8 cellular contexts compared by ENCODE assay signal in genomic region chr1:180229483-180230415, GRCh38. TPM values are rescaled to one million over a fixed set of nuclear protein-coding genes. Genes with fewer than 3 reads are reported as not detected.
DNase-seq lines count a peak whose midpoint lies in the region; ATAC-seq, FAIRE-seq and TF ChIP-seq lines count a peak whose summit lies in the region.

LHX4 (plus strand) TSS chr1:180230264; CDS start chr1:180230530, 266 bp downstream.

- no peak within 1 kb of the TSS for H2AK5ac ChIP-seq in mesendoderm (ENCODE audit: low read length)

- TF ChIP-seq RAD21 in Ishikawa (IDR thresholded peaks at IDR 0.05; ENCODE audit: low read depth): no peak

- ATAC-seq in SK-N-SH treated with all-trans-retinoic acid at 6 μM for 48 hours (peak; percentile 7), HG03280 (IDR thresholded peaks at IDR 0.05; ENCODE audit: unreplicated experiment) (no peak)

- H2BK15ac ChIP-seq in mesendoderm (replicated peaks; ENCODE audit: low read depth): no peak within 1 kb of the TSS

- H3K4me2 ChIP-seq in mesendoderm (ENCODE audit: low read length): peak within 1 kb of the TSS; percentile 76

- no peak for TF ChIP-seq CTCF in GM12864 (IDR thresholded peaks at IDR 0.05; ENCODE audit: low read depth, low read length, missing control alignments)

- H3K23ac ChIP-seq in mesendoderm (ENCODE audit: low read length): no peak within 1 kb of the TSS

- H3K27me3 ChIP-seq in mesendoderm (ENCODE audit: insufficient read depth, low read length, poor library complexity): peaks cover 46% of the 10 kb centered on the region

- TF ChIP-seq EP300 in Ishikawa (IDR thresholded peaks at IDR 0.05; ENCODE audit: borderline replicate concordance): no peak

- no peaks in the 10 kb centered on the region for H3K79me1 ChIP-seq in mesendoderm (ENCODE audit: low read length)

- H2BK120ac ChIP-seq in mesendoderm (ENCODE audit: low read depth, low read length): no peak within 1 kb of the TSS

- no peak within 1 kb of the TSS for H3K4ac ChIP-seq in mesendoderm (ENCODE audit: low read depth, low read length)

- H3K36me3 ChIP-seq in mesendoderm (ENCODE audit: control insufficient read depth, insufficient read depth, low read length): no peaks in the 10 kb centered on the region

- H2BK5ac ChIP-seq in mesendoderm (ENCODE audit: low read length): no peak within 1 kb of the TSS

- no CpG with 5 or more reads among the region's 105 CpGs for WGBS in mesendoderm (ENCODE audit: extremely low coverage, insufficient coverage, low lambda C conversion rate)

- DNase-seq in 8988T (peak; percentile 93), GM12864 (ENCODE audit: low read depth) (no peak), ecto neural progenitor cell (ENCODE audit: low spot score) (peak; percentile 85), mesendoderm (peak; percentile 90), urothelium cell line (ENCODE audit: low spot score) (peak; percentile 87)

- H4K5ac ChIP-seq in mesendoderm (ENCODE audit: low read length): no peak within 1 kb of the TSS

- H3K56ac ChIP-seq in mesendoderm (ENCODE audit: low read length): peak within 1 kb of the TSS; percentile 64

- no peak within 1 kb of the TSS for H3K27ac ChIP-seq in mesendoderm (ENCODE audit: low read depth, low read length)

- H4K8ac ChIP-seq in mesendoderm (ENCODE audit: low read depth, low read length): no peak within 1 kb of the TSS

- H3K18ac ChIP-seq in mesendoderm (ENCODE audit: low read length): peak within 1 kb of the TSS; percentile 62

- H3K9ac ChIP-seq in mesendoderm (ENCODE audit: low read length): peak within 1 kb of the TSS; percentile 18

- no peaks in the 10 kb centered on the region for H3K79me2 ChIP-seq in mesendoderm (ENCODE audit: control insufficient read depth, insufficient read depth, low read length)

- no peaks in the 10 kb centered on the region for H3K4me1 ChIP-seq in mesendoderm (ENCODE audit: control insufficient read depth, low read depth, low read length)

- peak within 1 kb of the TSS; percentile 67 for H3K4me3 ChIP-seq in GM12864 (ENCODE audit: low read depth, low read length)
- peak within 1 kb of the TSS; percentile 44 for H3K4me3 ChIP-seq in mesendoderm (ENCODE audit: low read length)

- peak; percentile 56 for FAIRE-seq in urothelium cell line (lab: Jason Lieb, UNC)

TF ChIP-seq in Ishikawa, 13 proteins besides CTCF, POLR2A, EP300 and RAD21:
- TF ChIP-seq EGR1 (IDR thresholded peaks at IDR 0.05) (peak; percentile 73), ZBTB7A (IDR thresholded peaks at IDR 0.05; ENCODE audit: low read depth) (peak; percentile 75), NFIC (IDR thresholded peaks at IDR 0.05) (no peak), FOXM1 (IDR thresholded peaks at IDR 0.05; ENCODE audit: borderline replicate concordance, low read depth) (no peak), TCF12 (IDR thresholded peaks at IDR 0.05; ENCODE audit: low read depth) (0 out of 2 replicates have a peak, but pooled peaks have one; percentile 17), CREB1 (IDR thresholded peaks at IDR 0.05; ENCODE audit: low read depth) (no peak), YY1 (IDR thresholded peaks at IDR 0.05; ENCODE audit: low read depth) (0 out of 2 replicates have a peak, but pooled peaks have one; percentile 25)
- TF ChIP-seq, protein P1, sequence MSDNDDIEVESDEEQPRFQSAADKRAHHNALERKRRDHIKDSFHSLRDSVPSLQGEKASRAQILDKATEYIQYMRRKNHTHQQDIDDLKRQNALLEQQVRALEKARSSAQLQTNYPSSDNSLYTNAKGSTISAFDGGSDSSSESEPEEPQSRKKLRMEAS (IDR thresholded peaks at IDR 0.05): no peak

TF ChIP-seq in SK-N-SH treated with all-trans-retinoic acid at 6 μM for 48 hours, 23 proteins besides CTCF, POLR2A, EP300 and RAD21:
- TF ChIP-seq ZC3H10 (CRISPR knock-in tag; IDR thresholded peaks at IDR 0.05): no peak
- TF ChIP-seq ZNF565 (CRISPR knock-in tag; conservative IDR thresholded peaks at IDR 0.05; ENCODE audit: low read depth): no peak
- TF ChIP-seq ZNF8 (CRISPR knock-in tag; IDR thresholded peaks at IDR 0.05): no peak
- TF ChIP-seq, protein P2, sequence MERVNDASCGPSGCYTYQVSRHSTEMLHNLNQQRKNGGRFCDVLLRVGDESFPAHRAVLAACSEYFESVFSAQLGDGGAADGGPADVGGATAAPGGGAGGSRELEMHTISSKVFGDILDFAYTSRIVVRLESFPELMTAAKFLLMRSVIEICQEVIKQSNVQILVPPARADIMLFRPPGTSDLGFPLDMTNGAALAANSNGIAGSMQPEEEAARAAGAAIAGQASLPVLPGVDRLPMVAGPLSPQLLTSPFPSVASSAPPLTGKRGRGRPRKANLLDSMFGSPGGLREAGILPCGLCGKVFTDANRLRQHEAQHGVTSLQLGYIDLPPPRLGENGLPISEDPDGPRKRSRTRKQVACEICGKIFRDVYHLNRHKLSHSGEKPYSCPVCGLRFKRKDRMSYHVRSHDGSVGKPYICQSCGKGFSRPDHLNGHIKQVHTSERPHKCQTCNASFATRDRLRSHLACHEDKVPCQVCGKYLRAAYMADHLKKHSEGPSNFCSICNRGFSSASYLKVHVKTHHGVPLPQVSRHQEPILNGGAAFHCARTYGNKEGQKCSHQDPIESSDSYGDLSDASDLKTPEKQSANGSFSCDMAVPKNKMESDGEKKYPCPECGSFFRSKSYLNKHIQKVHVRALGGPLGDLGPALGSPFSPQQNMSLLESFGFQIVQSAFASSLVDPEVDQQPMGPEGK (CRISPR knock-in tag; IDR thresholded peaks at IDR 0.05; ENCODE audit: borderline replicate concordance): no peak
- TF ChIP-seq, protein P3, sequence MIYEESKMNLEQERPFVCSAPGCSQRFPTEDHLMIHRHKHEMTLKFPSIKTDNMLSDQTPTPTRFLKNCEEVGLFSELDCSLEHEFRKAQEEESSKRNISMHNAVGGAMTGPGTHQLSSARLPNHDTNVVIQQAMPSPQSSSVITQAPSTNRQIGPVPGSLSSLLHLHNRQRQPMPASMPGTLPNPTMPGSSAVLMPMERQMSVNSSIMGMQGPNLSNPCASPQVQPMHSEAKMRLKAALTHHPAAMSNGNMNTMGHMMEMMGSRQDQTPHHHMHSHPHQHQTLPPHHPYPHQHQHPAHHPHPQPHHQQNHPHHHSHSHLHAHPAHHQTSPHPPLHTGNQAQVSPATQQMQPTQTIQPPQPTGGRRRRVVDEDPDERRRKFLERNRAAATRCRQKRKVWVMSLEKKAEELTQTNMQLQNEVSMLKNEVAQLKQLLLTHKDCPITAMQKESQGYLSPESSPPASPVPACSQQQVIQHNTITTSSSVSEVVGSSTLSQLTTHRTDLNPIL (CRISPR knock-in tag; IDR thresholded peaks at IDR 0.05; ENCODE audit: low read depth): no peak
- no peak for TF ChIP-seq SNAI2 (CRISPR knock-in tag; IDR thresholded peaks at IDR 0.05)
- TF ChIP-seq ESRRG (CRISPR knock-in tag; IDR thresholded peaks at IDR 0.05): no peak
- TF ChIP-seq POU6F1 (CRISPR knock-in tag; IDR thresholded peaks at IDR 0.05; ENCODE audit: borderline replicate concordance, low read depth): no peak

RNA-seq across cellular contexts. Expression of gene LHX4, which starts in this region (rescaled TPM):
- 0.21 TPM for polyA plus RNA-seq in mesendoderm (2013, experiment 1 of 2)
- polyA plus RNA-seq in mesendoderm (2013, experiment 2 of 2): 0.18 TPM
